In genomic region chr9:123942542-123942941, GRCh38 we compare ENCODE assay signal across 1 cellular context.
TF ChIP-seq lines count a peak whose summit lies in the region.

No MANE protein-coding gene starts in this region.

TF ChIP-seq in HepG2, 621 proteins besides CTCF, POLR2A, EP300 and RAD21:
- TF ChIP-seq ZNF687 (CRISPR knock-in tag; IDR thresholded peaks at IDR 0.05) (0 out of 2 replicates have a peak, but pooled peaks have one; percentile 9), DDIT3 (CRISPR knock-in tag; IDR thresholded peaks at IDR 0.05) (no peak)
